ENCODE assay signal across 9 cellular contexts in genomic region chr2:20507166-20507692, GRCh38.
A peak's percentile ranks its signal among the peaks of the same experiment; 100 is the strongest.
DNase-seq lines count a peak whose midpoint lies in the region; ATAC-seq and TF ChIP-seq lines count a peak whose summit lies in the region.
"Had no signal": no experiment of that assay in that cellular context is flagged by ENCODE, and none has a peak within 500 bp of the region (broad histone marks: within the 10 kb centered on the region; RNA-seq: fewer than 3 reads in every experiment).

No MANE protein-coding gene starts in this region.

- H3K36me3 ChIP-seq in CD4-positive, CD25-positive, alpha-beta regulatory T cell (ENCODE audit: control insufficient read depth, insufficient read depth, low read length), result no peaks in the 10 kb centered on the region
- no peaks in the 10 kb centered on the region for H3K36me3 ChIP-seq in WERI-Rb-1
- H3K36me3 ChIP-seq in endodermal cell (ENCODE audit: control insufficient read depth, insufficient read depth, low read length), result no peaks in the 10 kb centered on the region

- WGBS in endodermal cell (ENCODE audit: insufficient coverage in 1 of 2, insufficient read length in 1 of 2), 2 experiments, result 63 to 85% methylated on average over 2 to 5 of the region's 5 CpGs

- H3K9me3 Mint-ChIP-seq in CD4-positive, CD25-positive, alpha-beta regulatory T cell, result no peaks in the 10 kb centered on the region
- H3K9me3 Mint-ChIP-seq in stimulated activated naive CD8-positive, alpha-beta T cell treated with anti-CD3 and anti-CD28 coated beads, Interleukin-15, amount 100 ng/mL, for 72 hours, result no peaks in the 10 kb centered on the region
- no peaks in the 10 kb centered on the region for H3K9me3 Mint-ChIP-seq in endodermal cell

- ATAC-seq in CD4-positive, CD25-positive, alpha-beta regulatory T cell (ENCODE audit: low read depth in 2 of 2), result peak; percentile 15 to 20
- ATAC-seq in GM19324 (IDR thresholded peaks at IDR 0.05; ENCODE audit: low FRiP score, unreplicated experiment) (peak; percentile 81), HG03108 (IDR thresholded peaks at IDR 0.05; ENCODE audit: unreplicated experiment) (peak; percentile 96)
- ATAC-seq in stimulated activated naive CD8-positive, alpha-beta T cell treated with anti-CD3 and anti-CD28 coated beads, Interleukin-15, amount 100 ng/mL, for 72 hours, result peak; percentile 94

- H3K27ac ChIP-seq in CD4-positive, CD25-positive, alpha-beta regulatory T cell (ENCODE audit: insufficient read depth, low read length, poor library complexity, severe bottlenecking), result no peak overlapping the region
- no peak overlapping the region for H3K27ac ChIP-seq in WERI-Rb-1
- no peak overlapping the region for H3K27ac ChIP-seq in endodermal cell (ENCODE audit: low read depth, low read length)

- H3K4me3 ChIP-seq in CD4-positive, CD25-positive, alpha-beta regulatory T cell (ENCODE audit: low read depth, low read length), result no peak overlapping the region
- no peak overlapping the region for H3K4me3 ChIP-seq in WERI-Rb-1 (ENCODE audit: low read depth, low read length)
- H3K4me3 ChIP-seq in endodermal cell (ENCODE audit: low read length), result no peak overlapping the region
- H3K4me3 ChIP-seq: lung had no signal

- no peaks in the 10 kb centered on the region for H3K9me3 ChIP-seq in CD4-positive, CD25-positive, alpha-beta regulatory T cell (ENCODE audit: control insufficient read depth in 2 of 2, low read length in 2 of 2)
- H3K9me3 ChIP-seq in WERI-Rb-1 (ENCODE audit: severe bottlenecking) (no peaks in the 10 kb centered on the region), endodermal cell (ENCODE audit: control insufficient read depth, low read length) (no peaks in the 10 kb centered on the region)

- DNase-seq in CD4-positive, CD25-positive, alpha-beta regulatory T cell, result peak in 1 of 3 donors; percentile 36
- DNase-seq in WERI-Rb-1 (peak; percentile 52), NCI-H2227 (lab: John Stamatoyannopoulos, UW; ENCODE audit: unreplicated experiment) (no peak), endodermal cell (no peak), HuH-7 (ENCODE audit: low spot score) (no peak)
- DNase-seq in stimulated activated naive CD8-positive, alpha-beta T cell treated with anti-CD3 and anti-CD28 coated beads, Interleukin-15, amount 100 ng/mL, for 72 hours, result peak; percentile 7 to 51

- peaks cover 0 to 4% (median 1%) of the 10 kb centered on the region in 4 donors for H3K4me1 Mint-ChIP-seq in CD4-positive, CD25-positive, alpha-beta regulatory T cell
- H3K4me1 Mint-ChIP-seq in stimulated activated naive CD8-positive, alpha-beta T cell treated with anti-CD3 and anti-CD28 coated beads, Interleukin-15, amount 100 ng/mL, for 72 hours, result no peaks in the 10 kb centered on the region
- H3K4me1 Mint-ChIP-seq in endodermal cell, result peaks cover 21% of the 10 kb centered on the region

- H3K27me3 ChIP-seq in CD4-positive, CD25-positive, alpha-beta regulatory T cell (ENCODE audit: control insufficient read depth, insufficient read depth, low read length), result no peaks in the 10 kb centered on the region
- H3K27me3 ChIP-seq in WERI-Rb-1 (ENCODE audit: insufficient read depth, low read depth, severe bottlenecking) (no peaks in the 10 kb centered on the region), endodermal cell (ENCODE audit: control insufficient read depth, insufficient read depth, low read length, poor library complexity, severe bottlenecking) (no peaks in the 10 kb centered on the region)

- H3K36me3 Mint-ChIP-seq in CD4-positive, CD25-positive, alpha-beta regulatory T cell, result no peaks in the 10 kb centered on the region
- H3K36me3 Mint-ChIP-seq in endodermal cell (ENCODE audit: low read depth), result no peaks in the 10 kb centered on the region

- no peak overlapping the region for H3K27ac Mint-ChIP-seq in CD4-positive, CD25-positive, alpha-beta regulatory T cell
- H3K27ac Mint-ChIP-seq in stimulated activated naive CD8-positive, alpha-beta T cell treated with anti-CD3 and anti-CD28 coated beads, Interleukin-15, amount 100 ng/mL, for 72 hours, result no peak overlapping the region
- H3K27ac Mint-ChIP-seq in endodermal cell, result no peak overlapping the region

- no peak overlapping the region for H3K4me3 Mint-ChIP-seq in CD4-positive, CD25-positive, alpha-beta regulatory T cell
- H3K4me3 Mint-ChIP-seq in stimulated activated naive CD8-positive, alpha-beta T cell treated with anti-CD3 and anti-CD28 coated beads, Interleukin-15, amount 100 ng/mL, for 72 hours, result no peak overlapping the region
- no peak overlapping the region for H3K4me3 Mint-ChIP-seq in endodermal cell

- H3K27me3 Mint-ChIP-seq in CD4-positive, CD25-positive, alpha-beta regulatory T cell, result peaks cover 12% of the 10 kb centered on the region
- no peaks in the 10 kb centered on the region for H3K27me3 Mint-ChIP-seq in stimulated activated naive CD8-positive, alpha-beta T cell treated with anti-CD3 and anti-CD28 coated beads, Interleukin-15, amount 100 ng/mL, for 72 hours
- H3K27me3 Mint-ChIP-seq in endodermal cell (ENCODE audit: insufficient read depth), result no peaks in the 10 kb centered on the region

- no peaks in the 10 kb centered on the region for H3K4me1 ChIP-seq in CD4-positive, CD25-positive, alpha-beta regulatory T cell (ENCODE audit: control insufficient read depth, insufficient read depth, low read length, poor library complexity, severe bottlenecking)
- H3K4me1 ChIP-seq in endodermal cell (ENCODE audit: control insufficient read depth, insufficient read depth, low read length), result peaks cover 4% of the 10 kb centered on the region

- no peak overlapping the region for H3K9ac ChIP-seq in endodermal cell (ENCODE audit: extremely low read depth, low read length, poor library complexity, severe bottlenecking)

- TF ChIP-seq CTCF in WERI-Rb-1 (IDR thresholded peaks at IDR 0.05; ENCODE audit: low read depth, low read length), result no peak
- TF ChIP-seq CTCF in endodermal cell (conservative IDR thresholded peaks at IDR 0.05), result no peak

Comparison
In these comparisons a context has a peak if more than half of its experiments do, and no peak if none do; other contexts are left out.
1. ATAC-seq: peak in every context shown above with its lines; median percentile 96 in HG03108; 94 in stimulated activated naive CD8-positive, alpha-beta T cell treated with anti-CD3 and anti-CD28 coated beads, Interleukin-15, amount 100 ng/mL, for 72 hours; 81 in GM19324; 18 in CD4-positive, CD25-positive, alpha-beta regulatory T cell.
2. DNase-seq: peak in WERI-Rb-1 (single experiment) and stimulated activated naive CD8-positive, alpha-beta T cell treated with anti-CD3 and anti-CD28 coated beads, Interleukin-15, amount 100 ng/mL, for 72 hours (2 of 2); none in NCI-H2227 (single experiment), endodermal cell (single experiment) and HuH-7 (single experiment).